In the genomic region with DNA sequence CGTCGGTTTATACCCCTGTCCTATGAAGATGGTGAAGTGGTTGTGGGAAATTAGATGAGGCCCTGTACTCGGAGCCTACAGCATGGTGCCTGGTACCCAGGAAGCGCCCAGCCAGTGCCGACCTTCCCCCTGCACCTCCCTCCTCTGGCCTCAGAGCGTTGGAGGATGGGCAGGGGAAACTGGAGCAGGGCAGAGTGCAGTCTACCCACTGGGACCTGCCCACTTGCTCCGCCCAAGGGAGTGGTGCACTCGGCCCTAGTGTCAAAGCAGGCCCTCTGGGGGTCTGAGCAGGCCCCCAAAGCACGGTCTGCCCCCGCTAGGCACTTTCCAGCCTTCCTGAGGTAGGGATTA, we compare ENCODE assay signal across 23 cellular contexts. TPM values are rescaled to one million over a fixed set of nuclear protein-coding genes. Genes with fewer than 3 reads are reported as not detected.
A peak's percentile ranks its signal among the peaks of the same experiment; 100 is the strongest.
DNase-seq lines count a peak whose midpoint lies in the region; ATAC-seq and TF ChIP-seq lines count a peak whose summit lies in the region.
"Had no signal": no experiment of that assay in that cellular context is flagged by ENCODE, and none has a peak within 500 bp of the region (broad histone marks: within the 10 kb centered on the region; RNA-seq: fewer than 3 reads in every experiment).

No MANE protein-coding gene starts in this region.

- H3K4me1 Mint-ChIP-seq in chondrocyte (ENCODE audit: low read depth), result no peaks in the 10 kb centered on the region
- H3K4me1 Mint-ChIP-seq: activated B cell treated with CpG ODN at 0.5 μM for 24 hours had no signal

- H3K27ac ChIP-seq in HUES48 (ENCODE audit: low read depth, low read length) (peak overlapping the region; percentile 84), suprapubic skin (no peak overlapping the region), RWPE1 (no peak overlapping the region)
- H3K27ac ChIP-seq: heart left ventricle, lower lobe of right lung, right atrium auricular region, uterus had no signal

- H3K36me3 Mint-ChIP-seq in chondrocyte (ENCODE audit: low read depth), result no peaks in the 10 kb centered on the region
- H3K36me3 Mint-ChIP-seq: activated CD4-positive, alpha-beta memory T cell treated with anti-CD3 and anti-CD28 coated beads for 36 hours had no signal

- 63% methylated on average over 8 of the region's 10 CpGs for WGBS in suprapubic skin

- TF ChIP-seq EP300 in suprapubic skin (IDR thresholded peaks at IDR 0.05), result no peak

- no peaks in the 10 kb centered on the region for H3K36me3 ChIP-seq in HUES48 (ENCODE audit: control insufficient read depth, insufficient read depth, low read length)
- H3K36me3 ChIP-seq in suprapubic skin, result no peaks in the 10 kb centered on the region
- H3K36me3 ChIP-seq: heart left ventricle, lower lobe of right lung, MG63, right atrium auricular region, uterus had no signal

- H3K27me3 ChIP-seq in HUES48 (ENCODE audit: control insufficient read depth, insufficient read depth, low read length), result no peaks in the 10 kb centered on the region
- no peaks in the 10 kb centered on the region for H3K27me3 ChIP-seq in suprapubic skin
- H3K27me3 ChIP-seq: heart left ventricle, MG63, right atrium auricular region, uterus had no signal

- no peak overlapping the region for H3K4me3 Mint-ChIP-seq in chondrocyte (ENCODE audit: unreplicated experiment)
- H3K4me3 Mint-ChIP-seq: activated B cell treated with CpG ODN at 0.5 μM for 24 hours; activated CD4-positive, alpha-beta memory T cell treated with anti-CD3 and anti-CD28 coated beads for 36 hours; activated T-cell treated with anti-CD3 and anti-CD28 coated beads, Interleukin-2, amount 50 U/mL, for 4 hours had no signal

- H3K4me3 ChIP-seq in HUES48 (ENCODE audit: low read depth, low read length), result peak overlapping the region; percentile 16; the same call in 1 of the 2 replicates
- H3K4me3 ChIP-seq in suprapubic skin, result no peak overlapping the region
- H3K4me3 ChIP-seq: heart left ventricle, lower lobe of right lung, MG63, right atrium auricular region, uterus had no signal

- peaks cover 4% of the 10 kb centered on the region for H3K27me3 Mint-ChIP-seq in chondrocyte (ENCODE audit: low read depth)

- H3K9ac ChIP-seq in HUES48 (ENCODE audit: low read depth, low read length), result no peak overlapping the region

- H3K4me1 ChIP-seq in HUES48 (ENCODE audit: control insufficient read depth, insufficient read depth, low read length) (peaks cover 26% of the 10 kb centered on the region), suprapubic skin (peaks cover 24% of the 10 kb centered on the region)
- H3K4me1 ChIP-seq: heart left ventricle, lower lobe of right lung, right atrium auricular region, uterus had no signal

- CTCF ChIA-PET in RWPE1 (lab: Yijun Ruan, JAX), result interaction anchor here (0.8 kb wide), 1 partner anchor 13 kb away, joined by 3 read pairs; no protein-coding TSS in a partner anchor

- DNase-seq in chondrocyte (ENCODE audit: low spot score) (peak; percentile 53), left lobe of liver (ENCODE audit: low spot score) (peak; percentile 43), suprapubic skin (ENCODE audit: low spot score in 2 of 2) (peak; percentile 42 to 45), NCI-H748 (lab: John Stamatoyannopoulos, UW; ENCODE audit: unreplicated experiment) (no peak), RWPE1 (ENCODE audit: low spot score) (no peak)
- DNase-seq in activated CD4-positive, alpha-beta T cell treated with anti-CD3 and anti-CD28 coated beads, Interleukin-2, amount 50 U/mL, for 48 hours, result no peak
- DNase-seq: activated B cell treated with CpG ODN at 0.5 μM for 24 hours; activated CD4-positive, alpha-beta memory T cell treated with anti-CD3 and anti-CD28 coated beads for 36 hours; activated naive CD4-positive, alpha-beta T cell treated with Interleukin-2 at 50 U/mL for 16 hours; activated T-cell treated with anti-CD3 and anti-CD28 coated beads, Interleukin-2, amount 50 U/mL, for 4 hours; amniotic stem cell; dermis blood vessel endothelial cell; DMS 273 treated with DMSO at 0.1 percent for 48 hours; HCEC 1CT; heart left ventricle; lower lobe of right lung; MG63; NCI-H524; uterus had no signal

- no peak overlapping the region for H3K27ac Mint-ChIP-seq in chondrocyte (ENCODE audit: unreplicated experiment)
- H3K27ac Mint-ChIP-seq: activated B cell treated with CpG ODN at 0.5 μM for 24 hours; activated CD4-positive, alpha-beta memory T cell treated with anti-CD3 and anti-CD28 coated beads for 36 hours had no signal

- ATAC-seq in left lobe of liver, result no peak
- ATAC-seq: activated T-cell treated with anti-CD3 and anti-CD28 coated beads, Interleukin-2, amount 50 U/mL, for 4 hours; heart left ventricle; lower lobe of right lung; Right ventricle myocardium inferior had no signal

- no peak for TF ChIP-seq CTCF in chondrocyte (IDR thresholded peaks at IDR 0.05)
- no peak for TF ChIP-seq CTCF in suprapubic skin (IDR thresholded peaks at IDR 0.05)
- no peak for TF ChIP-seq CTCF in RWPE1 (conservative IDR thresholded peaks at IDR 0.05; ENCODE audit: low read depth)

- no peak for TF ChIP-seq POLR2A in suprapubic skin (IDR thresholded peaks at IDR 0.05)

- H3K9me3 ChIP-seq in HUES48 (ENCODE audit: control insufficient read depth, insufficient read depth, low read length) (no peaks in the 10 kb centered on the region), suprapubic skin (no peaks in the 10 kb centered on the region)
- H3K9me3 ChIP-seq: heart left ventricle, lower lobe of right lung, MG63, right atrium auricular region, uterus had no signal

- H3K9me3 Mint-ChIP-seq in chondrocyte (ENCODE audit: low read depth), result no peaks in the 10 kb centered on the region
- H3K9me3 Mint-ChIP-seq: activated B cell treated with CpG ODN at 0.5 μM for 24 hours; activated CD4-positive, alpha-beta memory T cell treated with anti-CD3 and anti-CD28 coated beads for 36 hours; activated T-cell treated with anti-CD3 and anti-CD28 coated beads, Interleukin-2, amount 50 U/mL, for 4 hours had no signal

- POLR2A ChIA-PET in RWPE1 (lab: Yijun Ruan, JAX; ENCODE audit: low non-redundant PET), result no interaction called here

RNA-seq across cellular contexts. Expression of a gene that starts 13.0 kb away (rescaled TPM):
- total RNA-seq in chondrocyte (not detected in 3 replicates), left lobe of liver (4.4 TPM), suprapubic skin (10 to 100 TPM; 37.4 to 64.0 (median 58.0) TPM)
- total RNA-seq: osteoblast, Right ventricle myocardium inferior had no signal

RNA-seq across cellular contexts. Expression of a gene that starts 49.8 kb away (rescaled TPM):
- total RNA-seq in chondrocyte, result 3.2 to 4.2 TPM (median 4.0 TPM) in 3 replicates
- 4.3 TPM for total RNA-seq in left lobe of liver
- total RNA-seq in suprapubic skin, result 1 to 10 TPM; 3.2 to 8.7 (median 5.8) TPM

Comparison
In these comparisons a context has a peak if more than half of its experiments do, and no peak if none do; other contexts are left out.
1. DNase-seq: peak in chondrocyte (single experiment), left lobe of liver (single experiment) and suprapubic skin (2 of 2); none in NCI-H748 (single experiment), activated CD4-positive, alpha-beta T cell treated with anti-CD3 and anti-CD28 coated beads, Interleukin-2, amount 50 U/mL, for 48 hours (0 of 2) and RWPE1 (single experiment).